In genomic region chr2:43225788-43226557, GRCh38 we compare ENCODE assay signal across 8 cellular contexts. TPM values are rescaled to one million over a fixed set of nuclear protein-coding genes. Genes with fewer than 3 reads are reported as not detected.
A peak's percentile ranks its signal among the peaks of the same experiment; 100 is the strongest.
DNase-seq lines count a peak whose midpoint lies in the region; ATAC-seq and TF ChIP-seq lines count a peak whose summit lies in the region.

No MANE protein-coding gene starts in this region.

- peaks cover 35% of the 10 kb centered on the region for H3K4me1 Mint-ChIP-seq in activated T-helper 2 cell treated with anti-CD3 and anti-CD28 coated beads, Interferon-gamma antibody, Interleukin-2, Interleukin-4, amounts not matched to agents 10 μg/mL and 5 μg/mL and 100 μg/mL, durations not matched to agents 14 hours and 24 hours and 36 hours (ENCODE audit: low read depth)

- H3K9me3 ChIP-seq in OCI-LY7 (ENCODE audit: low read length) (no peaks in the 10 kb centered on the region), neural cell (ENCODE audit: low read length) (peaks cover 8% of the 10 kb centered on the region)

- H3K36me3 Mint-ChIP-seq in activated T-helper 2 cell treated with anti-CD3 and anti-CD28 coated beads, Interferon-gamma antibody, Interleukin-2, Interleukin-4, amounts not matched to agents 10 μg/mL and 5 μg/mL and 100 μg/mL, durations not matched to agents 14 hours and 24 hours and 36 hours (ENCODE audit: low read depth) = peaks cover 60% of the 10 kb centered on the region

- H4K20me1 ChIP-seq in OCI-LY7 (ENCODE audit: insufficient read depth, low read length) (peaks cover 14% of the 10 kb centered on the region), neural cell (ENCODE audit: insufficient read depth) (no peaks in the 10 kb centered on the region)

- H3K4me3 Mint-ChIP-seq in activated T-helper 2 cell treated with anti-CD3 and anti-CD28 coated beads, Interferon-gamma antibody, Interleukin-2, Interleukin-4, amounts not matched to agents 10 μg/mL and 5 μg/mL and 100 μg/mL, durations not matched to agents 14 hours and 24 hours and 36 hours (ENCODE audit: low read depth) = peak overlapping the region; percentile 90

- TF ChIP-seq CTCF in OCI-LY7 (conservative IDR thresholded peaks at IDR 0.05; ENCODE audit: low read length) (no peak), fibroblast of the aortic adventitia (IDR thresholded peaks at IDR 0.05; ENCODE audit: insufficient read depth, low read length) (no peak), neural cell (IDR thresholded peaks at IDR 0.05; ENCODE audit: poor library complexity, severe bottlenecking) (no peak)

- ATAC-seq in GM18517 (IDR thresholded peaks at IDR 0.05; ENCODE audit: unreplicated experiment) (peak; percentile 33), HG03039 (IDR thresholded peaks at IDR 0.05; ENCODE audit: unreplicated experiment) (peak; percentile 24)

- H3K9me3 Mint-ChIP-seq in activated T-helper 2 cell treated with anti-CD3 and anti-CD28 coated beads, Interferon-gamma antibody, Interleukin-2, Interleukin-4, amounts not matched to agents 10 μg/mL and 5 μg/mL and 100 μg/mL, durations not matched to agents 14 hours and 24 hours and 36 hours = no peaks in the 10 kb centered on the region

- in situ Hi-C loops in ACHN (cut with HindIII; ENCODE audit: low pct_ligation_motif_present, low pct_unique_long_range_greater_than_20kb, low sequenced_read_pairs) = no loop called here

- no peak for TF ChIP-seq RAD21 in neural cell (conservative IDR thresholded peaks at IDR 0.05)

- H3K27ac Mint-ChIP-seq in activated T-helper 2 cell treated with anti-CD3 and anti-CD28 coated beads, Interferon-gamma antibody, Interleukin-2, Interleukin-4, amounts not matched to agents 10 μg/mL and 5 μg/mL and 100 μg/mL, durations not matched to agents 14 hours and 24 hours and 36 hours = peak overlapping the region; percentile 95

- peak overlapping the region; percentile 80 for H3K27ac ChIP-seq in OCI-LY7 (ENCODE audit: low read depth, low read length, poor library complexity, severe bottlenecking)
- H3K27ac ChIP-seq in neural cell (ENCODE audit: low read length) = no peak overlapping the region

- peak overlapping the region; percentile 9 for H3K9ac ChIP-seq in neural cell (ENCODE audit: low read length)

- intact Hi-C loops in OCI-LY7 (cut with micrococcal nuclease; ENCODE audit: unreplicated experiment) = loop anchor here (1.0 to 5.0 kb wide), 3 partner anchors 8 to 399 kb away; no protein-coding TSS in a partner anchor
- intact Hi-C loops in activated T-helper 2 cell treated with anti-CD3 and anti-CD28 coated beads, Interferon-gamma antibody, Interleukin-2, Interleukin-4, amounts not matched to agents 10 μg/mL and 5 μg/mL and 100 μg/mL, durations not matched to agents 14 hours and 24 hours and 36 hours (cut with micrococcal nuclease) = loop anchor here (1.0 to 10.0 kb wide), 9 partner anchors 52 to 549 kb away; partner anchors contain the start of gene DYNC2LI1

- peak overlapping the region; percentile 88 for H3K4me2 ChIP-seq in OCI-LY7 (ENCODE audit: low read length)
- no peak overlapping the region for H3K4me2 ChIP-seq in neural cell (ENCODE audit: low read length)

- H3F3A ChIP-seq in neural cell (ENCODE audit: insufficient read depth, low read length, poor library complexity, severe bottlenecking) = peaks cover 6% of the 10 kb centered on the region

- peak; percentile 64 for DNase-seq in ACHN
- peak; percentile 68 for DNase-seq in OCI-LY7 (ENCODE audit: low spot score)
- peak; percentile 73 for DNase-seq in activated T-helper 2 cell treated with anti-CD3 and anti-CD28 coated beads, Interferon-gamma antibody, Interleukin-2, Interleukin-4, amounts not matched to agents 10 μg/mL and 5 μg/mL and 100 μg/mL, durations not matched to agents 14 hours and 24 hours and 36 hours (ENCODE audit: low spot score)
- peak; percentile 82 for DNase-seq in fibroblast of the aortic adventitia (ENCODE audit: low read depth)
- DNase-seq in stromal cell of bone marrow (ENCODE audit: low read depth) = peak; percentile 49

- H3K27me3 Mint-ChIP-seq in activated T-helper 2 cell treated with anti-CD3 and anti-CD28 coated beads, Interferon-gamma antibody, Interleukin-2, Interleukin-4, amounts not matched to agents 10 μg/mL and 5 μg/mL and 100 μg/mL, durations not matched to agents 14 hours and 24 hours and 36 hours (ENCODE audit: low read depth) = no peaks in the 10 kb centered on the region

- H3K36me3 ChIP-seq in OCI-LY7 (ENCODE audit: insufficient read depth, low read length) (peaks cover 50% of the 10 kb centered on the region), neural cell (ENCODE audit: insufficient read depth, low read length) (no peaks in the 10 kb centered on the region)

- H3K4me1 ChIP-seq in OCI-LY7 (ENCODE audit: insufficient read depth, low read length, poor library complexity, severe bottlenecking) = peaks cover 71% of the 10 kb centered on the region

- H3K79me2 ChIP-seq in OCI-LY7 (ENCODE audit: insufficient read depth, low read depth, low read length) (peaks cover 50% of the 10 kb centered on the region), neural cell (replicated peaks; ENCODE audit: insufficient read depth, low read length) (peaks cover 9% of the 10 kb centered on the region)

- POLR2A ChIA-PET in OCI-LY7 (lab: Charles Lee) = interaction anchor here (0.5 to 3.6 kb wide), 13 partner anchors 8 to 507 kb away, joined by 3 to 50 read pairs (median 4); no protein-coding TSS in a partner anchor

- CTCF ChIA-PET in OCI-LY7 (lab: Charles Lee; ENCODE audit: unreplicated experiment) = interaction anchor here (0.6 to 5.5 kb wide), 2 partner anchors 58 to 98 kb away, joined by 5 to 30 read pairs; no protein-coding TSS in a partner anchor

- H3K27me3 ChIP-seq in neural cell (ENCODE audit: insufficient read depth, low read depth, low read length) = peaks cover 46% of the 10 kb centered on the region

- no peak for TF ChIP-seq EP300 in neural cell (conservative IDR thresholded peaks at IDR 0.05; ENCODE audit: poor library complexity, severe bottlenecking)

- H2AFZ ChIP-seq in OCI-LY7 (ENCODE audit: low read length) (no peak overlapping the region), neural cell (ENCODE audit: low read depth, low read length) (no peak overlapping the region)

- no TSS peak for BruUV-seq in OCI-LY7 (replicated peaks; lab: Mats Ljungman, UMichigan)

- peak overlapping the region; percentile 89 for H3K4me3 ChIP-seq in OCI-LY7 (ENCODE audit: low read depth, low read length, poor library complexity, severe bottlenecking)
- peak overlapping the region; percentile 76 for H3K4me3 ChIP-seq in fibroblast of the aortic adventitia (ENCODE audit: low read depth, low read length)
- peak overlapping the region; percentile 81 for H3K4me3 ChIP-seq in neural cell (ENCODE audit: low read length)

- H3K9me2 ChIP-seq in OCI-LY7 (ENCODE audit: insufficient read depth, low read length) (no peaks in the 10 kb centered on the region), neural cell (ENCODE audit: insufficient read depth, low read length) (no peaks in the 10 kb centered on the region)

TF ChIP-seq in neural cell, 6 proteins besides CTCF, POLR2A, EP300 and RAD21:
- TF ChIP-seq POLR2AphosphoS5 (IDR thresholded peaks at IDR 0.05) (no peak), EZH2 (IDR thresholded peaks at IDR 0.05; ENCODE audit: borderline replicate concordance, insufficient read depth, low read length, poor library complexity, severe bottlenecking) (peak; percentile 93)

RNA-seq across cellular contexts. Expression of gene ZFP36L2, which starts 0.4 kb away (rescaled TPM):
- 6.8 and 7.0 TPM in 2 replicates for total RNA-seq in OCI-LY7 (2014; rRNA removed; shearing (Covaris generic))
- 37.2 and 43.8 TPM in 2 replicates for total RNA-seq in OCI-LY7 (2022)
- total RNA-seq in activated T-helper 2 cell treated with anti-CD3 and anti-CD28 coated beads, Interferon-gamma antibody, Interleukin-2, Interleukin-4, amounts not matched to agents 10 μg/mL and 5 μg/mL and 100 μg/mL, durations not matched to agents 14 hours and 24 hours and 36 hours = 114 TPM in 2 replicates
- total RNA-seq in fibroblast of the aortic adventitia (ENCODE audit: low replicate concordance) = 34.3 and 50.4 TPM in 2 replicates
- 0.33 and 0.92 TPM in 2 replicates for polyA plus RNA-seq in neural cell
- 0.49 and 0.58 TPM in 2 replicates for polyA minus RNA-seq in neural cell
